In the genomic region with DNA sequence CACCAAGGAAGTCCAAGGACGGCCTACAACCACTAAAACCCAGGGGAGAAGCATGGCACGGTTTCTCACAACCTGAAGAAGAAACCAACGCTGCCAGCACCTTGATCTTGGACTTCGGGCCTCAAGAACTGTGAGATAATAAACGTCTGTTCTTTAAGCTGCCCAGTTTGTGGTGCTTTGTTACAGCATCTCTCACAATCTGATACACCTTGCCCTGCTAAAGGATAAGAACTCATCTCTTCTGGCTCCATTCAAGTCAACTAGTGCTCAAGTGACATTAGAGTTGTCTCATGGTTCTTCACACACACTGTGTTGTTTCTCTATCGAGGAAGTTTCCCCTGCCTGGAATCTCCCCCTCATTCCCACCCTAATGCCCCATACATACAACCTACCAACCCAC, we compare ENCODE assay signal across 28 cellular contexts.
"Had no signal": no experiment of that assay in that cellular context is flagged by ENCODE, and none has a peak within 500 bp of the region (broad histone marks: within the 10 kb centered on the region; RNA-seq: fewer than 3 reads in every experiment).

No MANE protein-coding gene starts in this region.

- H3K4me1 ChIP-seq: neural progenitor cell, parathyroid adenoma, right lobe of liver, sigmoid colon, thyroid gland, upper lobe of left lung had no signal

- H3K4me1 Mint-ChIP-seq: naive thymus-derived CD4-positive, alpha-beta T cell; natural killer cell; neural progenitor cell had no signal

- H3K27me3 ChIP-seq: neural progenitor cell, ovary, right lobe of liver, sigmoid colon, stomach, thyroid gland, tibial nerve, upper lobe of left lung, vagina had no signal

- H2AFZ ChIP-seq: neural progenitor cell, parathyroid adenoma had no signal

- H3K36me3 Mint-ChIP-seq: natural killer cell; neural progenitor cell; stimulated activated effector memory CD8-positive, alpha-beta T cell treated with anti-CD3 and anti-CD28 coated beads, Interleukin-12 subunit alpha, Interleukin-12 subunit beta, amount 100 ng/mL, for 72 hours had no signal

- H3K27ac ChIP-seq: neural progenitor cell, ovary, parathyroid adenoma, psoas muscle, right lobe of liver, sigmoid colon, stomach, thoracic aorta, thyroid gland, tibial nerve, upper lobe of left lung, vagina had no signal

- H3K9me3 ChIP-seq: ovary, psoas muscle, right lobe of liver, sigmoid colon, stomach, thoracic aorta, thyroid gland, upper lobe of left lung, vagina had no signal

- H3K9me3 Mint-ChIP-seq: natural killer cell, nephron, neural progenitor cell had no signal

- H3K27ac Mint-ChIP-seq: naive thymus-derived CD4-positive, alpha-beta T cell; natural killer cell; nephron; neural progenitor cell; progenitor cell of endocrine pancreas; stimulated activated effector memory CD8-positive, alpha-beta T cell treated with anti-CD3 and anti-CD28 coated beads, Interleukin-12 subunit alpha, Interleukin-12 subunit beta, amount 100 ng/mL, for 72 hours had no signal

- H3K27me3 Mint-ChIP-seq: progenitor cell of endocrine pancreas had no signal

- H3K4me3 ChIP-seq: neural progenitor cell, ovary, psoas muscle, right lobe of liver, sigmoid colon, stomach, thoracic aorta, thyroid gland, tibial nerve, upper lobe of left lung, vagina had no signal

- H3K9ac ChIP-seq: neural progenitor cell, parathyroid adenoma had no signal

- H3K36me3 ChIP-seq: neural progenitor cell, ovary, right lobe of liver, sigmoid colon, stomach, thoracic aorta, thyroid gland, tibial nerve, upper lobe of left lung, vagina had no signal

- H3K4me2 ChIP-seq: neural progenitor cell had no signal

- H3K4me3 Mint-ChIP-seq: naive thymus-derived CD4-positive, alpha-beta T cell; natural killer cell; nephron; neural progenitor cell; stimulated activated effector memory CD8-positive, alpha-beta T cell treated with anti-CD3 and anti-CD28 coated beads, Interleukin-12 subunit alpha, Interleukin-12 subunit beta, amount 100 ng/mL, for 72 hours; stimulated activated naive B cell treated with anti-CD40 and anti-IgM and Interleukin-4, amounts not matched to agents 10 μg/mL and 1 μg/mL and 100 μg/mL, for 72 hours had no signal

- ATAC-seq: naive thymus-derived CD4-positive, alpha-beta T cell; natural killer cell; psoas muscle; right cardiac atrium; right lobe of liver; stimulated activated effector memory CD8-positive, alpha-beta T cell treated with anti-CD3 and anti-CD28 coated beads, Interleukin-12 subunit alpha, Interleukin-12 subunit beta, amount 100 ng/mL, for 72 hours; stimulated activated naive B cell treated with anti-CD40 and anti-IgM and Interleukin-4, amounts not matched to agents 10 μg/mL and 1 μg/mL and 100 μg/mL, for 72 hours had no signal

- DNase-seq: naive thymus-derived CD4-positive, alpha-beta T cell; natural killer cell; occipital lobe; ovary; posterior cingulate gyrus; psoas muscle; right cardiac atrium; right lobe of liver; sigmoid colon; small intestine; stimulated activated CD4-positive, alpha-beta T cell treated with anti-CD3 and anti-CD28 coated beads, Interleukin-15, amount 100 ng/mL, for 24 hours; stimulated activated CD4-positive, alpha-beta T cell treated with anti-CD3 and anti-CD28 coated beads, Interleukin-2, amount 100 ng/mL, for 24 hours; stimulated activated CD4-positive, alpha-beta T cell treated with anti-CD3 and anti-CD28 coated beads, Interleukin-2, amount 100 ng/mL, for 48 hours; stimulated activated CD4-positive, alpha-beta T cell treated with anti-CD3 and anti-CD28 coated beads, Interleukin-4, amount 100 ng/mL, for 24 hours; stimulated activated naive B cell treated with anti-CD40 and anti-IgM and Interleukin-4, amounts not matched to agents 10 μg/mL and 1 μg/mL and 100 μg/mL, for 72 hours; stimulated activated naive CD4-positive, alpha-beta T cell treated with Interleukin-2 at 50 U/mL for 16 hours; stomach; thyroid gland; trophoblast cell; upper lobe of left lung had no signal
